Comparison of ENCODE assay signal across 21 cellular contexts in the genomic region with DNA sequence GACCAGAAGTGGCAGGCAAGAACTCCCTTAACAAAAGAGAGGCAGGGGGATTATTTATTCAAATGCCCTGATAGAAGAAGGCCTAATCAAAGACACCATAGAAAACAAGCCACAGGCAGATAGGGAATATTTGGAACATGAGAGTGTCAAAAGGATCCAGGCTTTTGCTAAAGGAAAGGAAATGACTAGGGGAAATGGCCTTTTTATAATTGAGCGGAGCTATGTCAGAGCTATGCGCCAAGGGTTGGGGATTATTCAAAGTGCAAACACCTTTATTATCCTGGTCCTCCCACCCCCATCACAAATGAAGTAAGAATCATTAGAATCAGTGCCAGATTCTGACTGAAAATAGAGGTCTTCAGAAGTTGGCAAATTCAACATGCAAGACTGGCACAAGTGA.
"Had no signal": no experiment of that assay in that cellular context is flagged by ENCODE, and none has a peak within 500 bp of the region (broad histone marks: within the 10 kb centered on the region; RNA-seq: fewer than 3 reads in every experiment).

No MANE protein-coding gene starts in this region.

- H3K4me3 Mint-ChIP-seq: dendritic cell treated with granulocyte-macrophage colony-stimulating factor and Interleukin-4, amounts not matched to agents 40 ng/mL and 50 ng/mL, for 4 days; naive B cell; nephron progenitor cell; stimulated activated memory B cell treated with anti-CD40 and anti-IgM and Interleukin-4, amounts not matched to agents 10 μg/mL and 1 μg/mL and 100 μg/mL, for 72 hours; stimulated activated naive CD8-positive, alpha-beta T cell treated with anti-CD3 and anti-CD28 coated beads, Interleukin-15, Interleukin-2, amounts not matched to agents 100 ng/mL and 50 ng/mL, for 24 hours had no signal

- H3K27me3 ChIP-seq: left lung, neutrophil, right lobe of liver, spleen, tibial artery had no signal

- H3K4me1 ChIP-seq: psoas muscle, right lobe of liver, spleen, tibial artery had no signal

- DNase-seq: cerebellar nuclear complex; foreskin melanocyte; left lung; lower lobe of right lung; mesenchymal stem cell; naive B cell; nephron progenitor cell; psoas muscle; retina; right lobe of liver; spleen; stimulated activated CD4-positive, alpha-beta T cell treated with anti-CD3 and anti-CD28 coated beads, Interleukin-15, amount 100 ng/mL, for 24 hours; stimulated activated CD4-positive, alpha-beta T cell treated with anti-CD3 and anti-CD28 coated beads, Interleukin-1b, Interleukin-23, amount 100 ng/mL, for 48 hours; stimulated activated CD4-positive, alpha-beta T cell treated with anti-CD3 and anti-CD28 coated beads, Interleukin-4, amount 100 ng/mL, for 24 hours; tibial artery had no signal

- H3K27ac ChIP-seq: left lung, lower lobe of right lung, neutrophil, psoas muscle, right lobe of liver, spleen, tibial artery had no signal

- H3K36me3 Mint-ChIP-seq: naive B cell; stimulated activated memory B cell treated with anti-CD40 and anti-IgM and Interleukin-4, amounts not matched to agents 10 μg/mL and 1 μg/mL and 100 μg/mL, for 72 hours had no signal

- H3K9me3 ChIP-seq: left lung, lower lobe of right lung, neutrophil, psoas muscle, right lobe of liver, spleen, tibial artery had no signal

- H3K27ac Mint-ChIP-seq: dendritic cell treated with granulocyte-macrophage colony-stimulating factor and Interleukin-4, amounts not matched to agents 40 ng/mL and 50 ng/mL, for 4 days; naive B cell; nephron progenitor cell; stimulated activated memory B cell treated with anti-CD40 and anti-IgM and Interleukin-4, amounts not matched to agents 10 μg/mL and 1 μg/mL and 100 μg/mL, for 72 hours; stimulated activated naive CD8-positive, alpha-beta T cell treated with anti-CD3 and anti-CD28 coated beads, Interleukin-15, Interleukin-2, amounts not matched to agents 100 ng/mL and 50 ng/mL, for 24 hours had no signal

- H3K36me3 ChIP-seq: left lung, lower lobe of right lung, neutrophil, right lobe of liver, spleen, tibial artery had no signal

- H3K27me3 Mint-ChIP-seq: stimulated activated naive CD8-positive, alpha-beta T cell treated with anti-CD3 and anti-CD28 coated beads, Interleukin-15, Interleukin-2, amounts not matched to agents 100 ng/mL and 50 ng/mL, for 24 hours had no signal

- H3K9me3 Mint-ChIP-seq: dendritic cell treated with granulocyte-macrophage colony-stimulating factor and Interleukin-4, amounts not matched to agents 40 ng/mL and 50 ng/mL, for 4 days; naive B cell; stimulated activated memory B cell treated with anti-CD40 and anti-IgM and Interleukin-4, amounts not matched to agents 10 μg/mL and 1 μg/mL and 100 μg/mL, for 72 hours; stimulated activated naive CD8-positive, alpha-beta T cell treated with anti-CD3 and anti-CD28 coated beads, Interleukin-15, Interleukin-2, amounts not matched to agents 100 ng/mL and 50 ng/mL, for 24 hours had no signal

- ATAC-seq: lower lobe of right lung; psoas muscle; right lobe of liver; stimulated activated memory B cell treated with anti-CD40 and anti-IgM and Interleukin-4, amounts not matched to agents 10 μg/mL and 1 μg/mL and 100 μg/mL, for 72 hours had no signal

- H3K4me3 ChIP-seq: left lung, lower lobe of right lung, psoas muscle, right lobe of liver, spleen, tibial artery had no signal

- FAIRE-seq: colon, islet of Langerhans had no signal
